ENCODE assay signal across 1 cellular context in genomic region chr2:74392449-74392743, GRCh38.
TF ChIP-seq lines count a peak whose summit lies in the region.

No MANE protein-coding gene starts in this region.

TF ChIP-seq in HepG2, 621 proteins besides CTCF, POLR2A, EP300 and RAD21:
- 0 out of 2 replicates have a peak, but pooled peaks have one; percentile 2 for TF ChIP-seq KLF9 (CRISPR knock-in tag; IDR thresholded peaks at IDR 0.05; ENCODE audit: low read depth)
- peak; percentile 35; the same call in 1 of the 2 replicates for TF ChIP-seq ZNF256 (CRISPR knock-in tag; conservative IDR thresholded peaks at IDR 0.05)
- no peak for TF ChIP-seq GABPA (IDR thresholded peaks at IDR 0.05; ENCODE audit: low read depth, low read length)
- TF ChIP-seq GABPA (CRISPR knock-in tag; IDR thresholded peaks at IDR 0.05; ENCODE audit: low read depth), result no peak
- TF ChIP-seq ZEB1 (IDR thresholded peaks at IDR 0.05; ENCODE audit: insufficient replicate concordance, low read depth), result peak; percentile 8
- TF ChIP-seq ZMYM2 (CRISPR knock-in tag; IDR thresholded peaks at IDR 0.05), result 0 out of 2 replicates have a peak, but pooled peaks have one; percentile 44
- 0 out of 2 replicates have a peak, but pooled peaks have one; percentile 10 for TF ChIP-seq SKIL (CRISPR knock-in tag; IDR thresholded peaks at IDR 0.05; ENCODE audit: borderline replicate concordance)
- TF ChIP-seq ZNF17 (CRISPR knock-in tag; IDR thresholded peaks at IDR 0.05), result no peak
- TF ChIP-seq KLF12 (CRISPR knock-in tag; IDR thresholded peaks at IDR 0.05; ENCODE audit: borderline replicate concordance), result 0 out of 2 replicates have a peak, but pooled peaks have one; percentile 4
- no peak for TF ChIP-seq NFYC (CRISPR knock-in tag; IDR thresholded peaks at IDR 0.05)
- peak; percentile 55; the same call in 1 of the 2 replicates for TF ChIP-seq ADNP (CRISPR knock-in tag; IDR thresholded peaks at IDR 0.05)
- TF ChIP-seq ZNF251 (CRISPR knock-in tag; IDR thresholded peaks at IDR 0.05), result no peak
TF ChIP-seq in HepG2: peak in this region for 7.
